In genomic region chr19:47095707-47096704, GRCh38 we compare ENCODE assay signal across 8 cellular contexts. TPM values are rescaled to one million over a fixed set of nuclear protein-coding genes. Genes with fewer than 3 reads are reported as not detected.
DNase-seq lines count a peak whose midpoint lies in the region; ATAC-seq and TF ChIP-seq lines count a peak whose summit lies in the region.

No MANE protein-coding gene starts in this region.

- H3K4me1 Mint-ChIP-seq in CD8-positive, alpha-beta memory T cell: peaks cover 43 to 63% (median 53%) of the 10 kb centered on the region in 3 donors
- H3K4me1 Mint-ChIP-seq in effector memory CD8-positive, alpha-beta T cell (ENCODE audit: low read depth in 2 of 2): peaks cover 35 to 36% of the 10 kb centered on the region in 2 donors
- peaks cover 46% of the 10 kb centered on the region for H3K4me1 Mint-ChIP-seq in neural progenitor cell

- H3K4me3 ChIP-seq in CD8-positive, alpha-beta memory T cell (ENCODE audit: low read length): no peak overlapping the region
- peak overlapping the region in 1 of 4 donors; percentile 27 for H3K4me3 ChIP-seq in Peyer's patch
- no peak overlapping the region for H3K4me3 ChIP-seq in neural progenitor cell

- H3K9me3 ChIP-seq in CD8-positive, alpha-beta memory T cell (ENCODE audit: low read length): no peaks in the 10 kb centered on the region
- H3K9me3 ChIP-seq in Peyer's patch: no peaks in the 10 kb centered on the region
- H3K9me3 ChIP-seq in neural progenitor cell (ENCODE audit: low read depth): no peaks in the 10 kb centered on the region

- peaks cover 11% of the 10 kb centered on the region for H3F3A ChIP-seq in neural progenitor cell (ENCODE audit: low read depth)

- H3K36me3 Mint-ChIP-seq in CD8-positive, alpha-beta memory T cell: peaks cover 0 to 57% (median 11%) of the 10 kb centered on the region in 3 donors
- H3K36me3 Mint-ChIP-seq in effector memory CD8-positive, alpha-beta T cell (ENCODE audit: insufficient read depth): peaks cover 24% of the 10 kb centered on the region
- H3K36me3 Mint-ChIP-seq in neural progenitor cell: peaks cover 15% of the 10 kb centered on the region

- H3K27ac Mint-ChIP-seq in CD8-positive, alpha-beta memory T cell: peak overlapping the region; percentile 88 to 98 (median 92)
- peak overlapping the region; percentile 90 to 97 for H3K27ac Mint-ChIP-seq in effector memory CD8-positive, alpha-beta T cell
- peak overlapping the region; percentile 14 for H3K27ac Mint-ChIP-seq in neural progenitor cell

- peak; percentile 77 to 93 for TF ChIP-seq POLR2A in Peyer's patch (IDR thresholded peaks at IDR 0.05)

- H3K27me3 ChIP-seq in CD8-positive, alpha-beta memory T cell (ENCODE audit: insufficient read depth, low read length, poor library complexity, severe bottlenecking): no peaks in the 10 kb centered on the region
- H3K27me3 ChIP-seq in Peyer's patch (no peaks in the 10 kb centered on the region), neural progenitor cell (no peaks in the 10 kb centered on the region)

- H3K9me3 Mint-ChIP-seq in CD8-positive, alpha-beta memory T cell: no peaks in the 10 kb centered on the region
- H3K9me3 Mint-ChIP-seq in effector memory CD8-positive, alpha-beta T cell: no peaks in the 10 kb centered on the region
- no peaks in the 10 kb centered on the region for H3K9me3 Mint-ChIP-seq in neural progenitor cell

- POLR2A ChIA-PET in CD8-positive, alpha-beta memory T cell (lab: Charles Lee): interaction anchor here (0.6 to 2.7 kb wide), 3 partner anchors 17 to 37 kb away, joined by 3 to 24 read pairs (median 5); partner anchors contain the start of gene ZC3H4

- peak overlapping the region in 6 of 7 donors; percentile 32 to 75 (median 66) for H3K4me3 Mint-ChIP-seq in CD8-positive, alpha-beta memory T cell
- H3K4me3 Mint-ChIP-seq in effector memory CD8-positive, alpha-beta T cell: peak overlapping the region; percentile 56 to 59
- no peak overlapping the region for H3K4me3 Mint-ChIP-seq in neural progenitor cell

- no peak overlapping the region for H3K4me2 ChIP-seq in neural progenitor cell

- H2AFZ ChIP-seq in neural progenitor cell (replicated peaks): no peak overlapping the region

- H3K4me1 ChIP-seq in CD8-positive, alpha-beta memory T cell (ENCODE audit: insufficient read depth, low read length): peaks cover 28% of the 10 kb centered on the region
- peaks cover 11 to 48% (median 17%) of the 10 kb centered on the region in 4 donors for H3K4me1 ChIP-seq in Peyer's patch
- H3K4me1 ChIP-seq in neural progenitor cell: peaks cover 40% of the 10 kb centered on the region

- H3K9ac ChIP-seq in neural progenitor cell: peak overlapping the region; percentile 37

- CTCF ChIA-PET in CD8-positive, alpha-beta memory T cell (lab: Charles Lee): interaction anchor here (0.6 to 3.5 kb wide), 5 partner anchors 12 to 55 kb away, joined by 3 to 16 read pairs (median 3); partner anchors contain the start of gene ZC3H4

- no peaks in the 10 kb centered on the region for H3K27me3 Mint-ChIP-seq in CD8-positive, alpha-beta memory T cell
- no peaks in the 10 kb centered on the region for H3K27me3 Mint-ChIP-seq in effector memory CD8-positive, alpha-beta T cell
- peaks cover 5% of the 10 kb centered on the region for H3K27me3 Mint-ChIP-seq in neural progenitor cell (ENCODE audit: insufficient read depth, low read depth)

- peaks cover 6% of the 10 kb centered on the region for H3K36me3 ChIP-seq in CD8-positive, alpha-beta memory T cell (ENCODE audit: insufficient read depth, low read length)
- H3K36me3 ChIP-seq in Peyer's patch (peaks cover 0 to 27% (median 0%) of the 10 kb centered on the region in 3 donors), neural progenitor cell (no peaks in the 10 kb centered on the region)

- peak in 3 of 6 experiments; percentile 21 to 34 (median 26) for TF ChIP-seq CTCF in Peyer's patch (IDR thresholded peaks at IDR 0.05)
- TF ChIP-seq CTCF in neural progenitor cell (IDR thresholded peaks at IDR 0.05): no peak

- peak; percentile 13 for ATAC-seq in effector memory CD8-positive, alpha-beta T cell (replicated peaks)
- ATAC-seq in HG03039 (IDR thresholded peaks at IDR 0.05; ENCODE audit: unreplicated experiment) (no peak), GM19452 (IDR thresholded peaks at IDR 0.05; ENCODE audit: unreplicated experiment) (no peak), GM18868 (IDR thresholded peaks at IDR 0.05; ENCODE audit: unreplicated experiment) (no peak), GM21576 (IDR thresholded peaks at IDR 0.05; ENCODE audit: unreplicated experiment) (no peak)

- peaks cover 78% of the 10 kb centered on the region for H4K20me1 ChIP-seq in neural progenitor cell (ENCODE audit: low read depth)

- DNase-seq in CD8-positive, alpha-beta memory T cell: no peak
- DNase-seq in Peyer's patch (peak in 2 of 3 donors; percentile 95 to 97), neural progenitor cell (ENCODE audit: low spot score) (no peak)
- no peak for DNase-seq in effector memory CD8-positive, alpha-beta T cell

- peak overlapping the region; percentile 64 for H3K27ac ChIP-seq in CD8-positive, alpha-beta memory T cell (ENCODE audit: low read depth, low read length)
- peak overlapping the region; percentile 75 to 98 (median 90) for H3K27ac ChIP-seq in Peyer's patch
- no peak overlapping the region for H3K27ac ChIP-seq in neural progenitor cell

- peaks cover 76% of the 10 kb centered on the region for H3K79me2 ChIP-seq in neural progenitor cell (ENCODE audit: low read depth)

RNA-seq across cellular contexts. Expression of gene ZC3H4, which starts 17.6 kb away (rescaled TPM):
- total RNA-seq in CD8-positive, alpha-beta memory T cell: 10 to 100 TPM; 90.3 to 99.6 TPM
- 3.2 TPM for polyA plus RNA-seq in CD8-positive, alpha-beta memory T cell
- 10 to 100 TPM; 24.7 to 61.9 (median 42.4) TPM for total RNA-seq in Peyer's patch
- 19.1 and 29.1 TPM in 2 replicates for total RNA-seq in neural progenitor cell (ENCODE audit: low replicate concordance)

RNA-seq across cellular contexts. Expression of gene SAE1, which starts 34.6 kb away (rescaled TPM):
- total RNA-seq in CD8-positive, alpha-beta memory T cell: 100 to 1,000 TPM; 167 to 172 TPM
- polyA plus RNA-seq in CD8-positive, alpha-beta memory T cell: 107 TPM
- total RNA-seq in Peyer's patch (10 to 100 TPM; 35.9 to 73.4 (median 40.3) TPM), neural progenitor cell (ENCODE audit: low replicate concordance) (258 and 305 TPM in 2 replicates)

RNA-seq across cellular contexts. Expression of gene TMEM160, which starts 47.6 kb away (rescaled TPM):
- total RNA-seq in CD8-positive, alpha-beta memory T cell: 10 to 100 TPM; 52.9 to 57.3 TPM
- polyA plus RNA-seq in CD8-positive, alpha-beta memory T cell: 136 TPM
- total RNA-seq in Peyer's patch (10 to 100 TPM; 17.7 to 52.7 (median 29.3) TPM), neural progenitor cell (ENCODE audit: low replicate concordance) (8.0 and 66.2 TPM in 2 replicates)

Comparison
In these comparisons a context has a peak if more than half of its experiments do, and no peak if none do; other contexts are left out.
1. DNase-seq: peak in Peyer's patch (2 of 3); none in CD8-positive, alpha-beta memory T cell (0 of 5), effector memory CD8-positive, alpha-beta T cell (0 of 3) and neural progenitor cell (single experiment).
2. H3K27ac Mint-ChIP-seq: peak in every context shown above with its lines; median percentile 94 in effector memory CD8-positive, alpha-beta T cell; 92 in CD8-positive, alpha-beta memory T cell; 14 in neural progenitor cell.